ENCODE assay signal across 22 cellular contexts in the genomic region with DNA sequence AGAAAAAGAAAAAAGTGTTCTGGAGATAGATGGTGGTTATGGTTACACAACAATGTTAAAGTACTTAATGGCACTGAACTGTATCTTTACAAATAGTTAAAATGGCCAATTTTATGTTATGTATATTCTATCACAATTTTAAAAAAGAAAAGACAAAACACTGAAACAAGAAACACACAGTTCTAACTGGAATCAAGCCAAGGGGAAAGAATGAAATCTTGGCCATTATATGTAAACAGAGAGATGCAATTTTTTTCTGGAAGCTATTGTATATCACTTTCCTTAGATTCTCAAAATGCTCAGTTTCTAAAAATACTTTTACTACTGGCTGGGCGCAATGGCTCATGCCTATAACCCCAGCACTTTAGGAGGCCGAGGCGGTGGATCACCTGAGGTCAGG. TPM values are rescaled to one million over a fixed set of nuclear protein-coding genes. Genes with fewer than 3 reads are reported as not detected.
A peak's percentile ranks its signal among the peaks of the same experiment; 100 is the strongest.
DNase-seq lines count a peak whose midpoint lies in the region; ATAC-seq and TF ChIP-seq lines count a peak whose summit lies in the region.
"Had no signal": no experiment of that assay in that cellular context is flagged by ENCODE, and none has a peak within 500 bp of the region (broad histone marks: within the 10 kb centered on the region; RNA-seq: fewer than 3 reads in every experiment).

No MANE protein-coding gene starts in this region.

- H2AK9ac ChIP-seq in IMR-90 (replicated peaks; ENCODE audit: low read depth, low read length, poor library complexity) = no peak overlapping the region

- H3K18ac ChIP-seq in IMR-90 (ENCODE audit: low read depth, low read length) = no peak overlapping the region

- in situ Hi-C loops in IMR-90 (cut with MboI; ENCODE audit: low sequenced_read_pairs) = loop anchor here (10.0 kb wide), 1 partner anchor 780 kb away; no protein-coding TSS in a partner anchor

- peaks cover 3% of the 10 kb centered on the region for H3K4me1 ChIP-seq in IMR-90 (ENCODE audit: control insufficient read depth, insufficient read depth, low read length)
- H3K4me1 ChIP-seq in adipocyte (ENCODE audit: control insufficient read depth, insufficient read depth, low read length) = peaks cover 26% of the 10 kb centered on the region

- no peak overlapping the region for H3K4ac ChIP-seq in IMR-90 (ENCODE audit: low read depth, low read length)

- no peak for TF ChIP-seq CTCF in IMR-90 (conservative IDR thresholded peaks at IDR 0.05; ENCODE audit: low read depth, low read length)

- DNase-seq in IMR-90 (peak; percentile 37), adipocyte (ENCODE audit: low read depth) (peak; percentile 65), fibroblast of gingiva (ENCODE audit: low read depth) (peak; percentile 32), fibroblast of the conjunctiva (ENCODE audit: low read depth) (peak; percentile 12), NCI-H2029 (lab: John Stamatoyannopoulos, UW) (no peak)
- DNase-seq: 8988T; ACHN; AML-193; BE2C; Calu3; CD4-positive, alpha-beta T cell; COR-L47; DMS53; DMS79 treated with DMSO at 0.1 percent for 48 hours; GF-D8; H9 had no signal

- H3K9me3 ChIP-seq in IMR-90 (ENCODE audit: control insufficient read depth, insufficient read depth, low read length) (no peaks in the 10 kb centered on the region), adipocyte (ENCODE audit: control insufficient read depth, low read length) (no peaks in the 10 kb centered on the region)
- H3K9me3 ChIP-seq: A549; BE2C; BLaER1 treated with 17β-estradiol and CSF1 and Interleukin-3, amounts not matched to agents 10 nM and 100 nM had no signal

- peaks cover 20 to 45% of the 10 kb centered on the region in 2 experiments for H3K79me1 ChIP-seq in IMR-90 (ENCODE audit: low read depth in 1 of 2, low read length in 2 of 2)

- H4K5ac ChIP-seq in IMR-90 (ENCODE audit: low read depth, low read length) = no peak overlapping the region

- H3K56ac ChIP-seq in IMR-90 (ENCODE audit: extremely low read depth, insufficient read depth, low read length) = no peak overlapping the region

- POLR2A ChIA-PET in IMR-90 (lab: Charles Lee; ENCODE audit: unreplicated experiment) = no interaction called here

- H3K23ac ChIP-seq in IMR-90 (ENCODE audit: low read depth, low read length) = no peak overlapping the region

- no peak overlapping the region for H2AFZ ChIP-seq in IMR-90 (replicated peaks; ENCODE audit: low read length, poor library complexity)
- H2AFZ ChIP-seq: GM23338 had no signal

- dilution Hi-C loops in IMR-90 (cut with HindIII; ENCODE audit: low sequenced_read_pairs, unreplicated experiment) = no loop called here

- peaks cover 5% of the 10 kb centered on the region; the same call in 1 of the 2 replicates for H4K20me1 ChIP-seq in IMR-90 (ENCODE audit: insufficient read depth, low read length)

- no peak overlapping the region for H2AK5ac ChIP-seq in IMR-90 (ENCODE audit: low read depth, low read length)

- no peak overlapping the region for H2BK15ac ChIP-seq in IMR-90 (ENCODE audit: low read depth, low read length)

- no peak overlapping the region for H2BK5ac ChIP-seq in IMR-90 (ENCODE audit: low read depth, low read length, poor library complexity, severe bottlenecking)

- TF ChIP-seq RAD21 in IMR-90 (IDR thresholded peaks at IDR 0.05; ENCODE audit: low read length) = no peak

- H3K9ac ChIP-seq in IMR-90 (ENCODE audit: low read depth, low read length) (no peak overlapping the region), adipocyte (ENCODE audit: low read length) (no peak overlapping the region)
- H3K9ac ChIP-seq: BLaER1 treated with 17β-estradiol and CSF1 and Interleukin-3, amounts not matched to agents 10 nM and 100 nM had no signal

- H3K4me3 ChIP-seq in IMR-90 (ENCODE audit: insufficient read depth, low read depth, low read length) (no peak overlapping the region), adipocyte (ENCODE audit: low read length) (no peak overlapping the region)
- H3K4me3 ChIP-seq: A549; BLaER1 treated with 17β-estradiol and CSF1 and Interleukin-3, amounts not matched to agents 10 nM and 100 nM; GM23338 had no signal

- no peak overlapping the region for H3K14ac ChIP-seq in IMR-90 (replicated peaks; ENCODE audit: low read depth, low read length)

- CTCF ChIA-PET in IMR-90 (lab: Yijun Ruan, JAX) = interaction anchor here (0.7 to 1.6 kb wide), 2 partner anchors 74 to 143 kb away, joined by 3 to 4 read pairs; partner anchors contain the start of gene STK17A

- H3K4me2 ChIP-seq in IMR-90 (ENCODE audit: low read depth, low read length) = no peak overlapping the region
- H3K4me2 ChIP-seq: A549; BLaER1 treated with 17β-estradiol and CSF1 and Interleukin-3, amounts not matched to agents 10 nM and 100 nM; GM23338 had no signal

- H2BK20ac ChIP-seq in IMR-90 (ENCODE audit: low read depth, low read length) = no peak overlapping the region

- intact Hi-C loops in IMR-90 (cut with micrococcal nuclease) = loop anchor here (2.0 kb wide), 1 partner anchor 114 kb away; no protein-coding TSS in a partner anchor

- no peaks in the 10 kb centered on the region for H3K36me3 ChIP-seq in IMR-90 (ENCODE audit: control insufficient read depth, insufficient read depth, low read length)
- H3K36me3 ChIP-seq in adipocyte (ENCODE audit: control insufficient read depth, insufficient read depth, low read length, severe bottlenecking) = no peaks in the 10 kb centered on the region
- H3K36me3 ChIP-seq: BE2C had no signal

- BruUV-seq in IMR-90 (replicated peaks; lab: Mats Ljungman, UMichigan) = no TSS peak

- no peak overlapping the region for H2BK120ac ChIP-seq in IMR-90 (ENCODE audit: low read depth, low read length)

- H3K27me3 ChIP-seq in IMR-90 (ENCODE audit: control insufficient read depth, insufficient read depth, low read length) (no peaks in the 10 kb centered on the region), adipocyte (replicated peaks; ENCODE audit: control insufficient read depth, insufficient read depth, low read length) (no peaks in the 10 kb centered on the region)
- H3K27me3 ChIP-seq: BE2C; BLaER1 treated with 17β-estradiol and CSF1 and Interleukin-3, amounts not matched to agents 10 nM and 100 nM had no signal

- H4K91ac ChIP-seq in IMR-90 (ENCODE audit: insufficient read depth, low read depth, low read length) = no peak overlapping the region

- H4K8ac ChIP-seq in IMR-90 (ENCODE audit: low read depth in 2 of 2, low read length in 2 of 2) = no peak overlapping the region

- no peak for ATAC-seq in IMR-90 (ENCODE audit: low read depth)
- ATAC-seq in HG02938 (IDR thresholded peaks at IDR 0.05; ENCODE audit: unreplicated experiment) = no peak
- no peak for ATAC-seq in GM18909 (IDR thresholded peaks at IDR 0.05; ENCODE audit: poor library complexity, unreplicated experiment)
- ATAC-seq: A549, GM23338, HCT116 had no signal

- WGBS in IMR-90 (ENCODE audit: extremely low coverage in 2 of 2, insufficient read length in 1 of 2), 2 experiments = 80% methylated on average over 1 of the region's 3 CpGs; no CpG with 5 or more reads in 1 of the 2 experiments

- H3K27ac ChIP-seq in IMR-90 (ENCODE audit: insufficient read depth, low read length) = no peak overlapping the region
- H3K27ac ChIP-seq: A549; BLaER1 treated with 17β-estradiol and CSF1 and Interleukin-3, amounts not matched to agents 10 nM and 100 nM had no signal

- TF ChIP-seq POLR2A in IMR-90 (IDR thresholded peaks at IDR 0.05; ENCODE audit: low read depth, low read length) = no peak

- H3K9me1 ChIP-seq in IMR-90 (ENCODE audit: insufficient read depth, low read length) = no peaks in the 10 kb centered on the region

TF ChIP-seq in IMR-90, 13 proteins besides CTCF, POLR2A, EP300 and RAD21:
- TF ChIP-seq SMC3 (IDR thresholded peaks at IDR 0.05; ENCODE audit: low read depth, low read length) (no peak), MXI1 (IDR thresholded peaks at IDR 0.05; ENCODE audit: borderline replicate concordance, low read depth, low read length) (no peak), CHD1 (IDR thresholded peaks at IDR 0.05; ENCODE audit: low read depth, low read length) (no peak), MAZ (IDR thresholded peaks at IDR 0.05; ENCODE audit: borderline replicate concordance, low read depth, low read length) (no peak), FOS (IDR thresholded peaks at IDR 0.05; ENCODE audit: low read depth, low read length) (no peak), BHLHE40 (IDR thresholded peaks at IDR 0.05; ENCODE audit: low read depth, low read length) (no peak), RFX5 (IDR thresholded peaks at IDR 0.05; ENCODE audit: low read depth, low read length) (no peak), NFE2L2 (IDR thresholded peaks at IDR 0.05; ENCODE audit: low read depth, low read length) (no peak), RCOR1 (IDR thresholded peaks at IDR 0.05; ENCODE audit: insufficient replicate concordance, low read length) (no peak), CEBPB (IDR thresholded peaks at IDR 0.05; ENCODE audit: low read depth, low read length) (no peak), USF2 (IDR thresholded peaks at IDR 0.05; ENCODE audit: low read depth, low read length) (no peak)
- TF ChIP-seq, protein P1, sequence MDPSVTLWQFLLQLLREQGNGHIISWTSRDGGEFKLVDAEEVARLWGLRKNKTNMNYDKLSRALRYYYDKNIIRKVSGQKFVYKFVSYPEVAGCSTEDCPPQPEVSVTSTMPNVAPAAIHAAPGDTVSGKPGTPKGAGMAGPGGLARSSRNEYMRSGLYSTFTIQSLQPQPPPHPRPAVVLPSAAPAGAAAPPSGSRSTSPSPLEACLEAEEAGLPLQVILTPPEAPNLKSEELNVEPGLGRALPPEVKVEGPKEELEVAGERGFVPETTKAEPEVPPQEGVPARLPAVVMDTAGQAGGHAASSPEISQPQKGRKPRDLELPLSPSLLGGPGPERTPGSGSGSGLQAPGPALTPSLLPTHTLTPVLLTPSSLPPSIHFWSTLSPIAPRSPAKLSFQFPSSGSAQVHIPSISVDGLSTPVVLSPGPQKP (IDR thresholded peaks at IDR 0.05; ENCODE audit: borderline replicate concordance, low read depth, low read length) = no peak
TF ChIP-seq in IMR-90: peak in this region for 0.

RNA-seq across cellular contexts. Expression of gene COA1, which starts 4.1 kb away (rescaled TPM):
- 59.5 and 66.4 TPM in 2 replicates for total RNA-seq in IMR-90 (2012; rRNA removed)
- 24.2 and 34.2 TPM in 2 replicates for polyA plus RNA-seq in IMR-90 (2012; rRNA removed)
- polyA plus RNA-seq in IMR-90 (2012; cell fraction: cytosol; rRNA removed) = 8.0 and 13.1 TPM in 2 replicates
- 10.3 and 43.3 TPM in 2 replicates for polyA plus RNA-seq in IMR-90 (2012; cell fraction: nucleus; rRNA removed; ENCODE audit: low replicate concordance)

RNA-seq across cellular contexts. Expression of gene BLVRA, which starts 33.2 kb away (rescaled TPM):
- 32.3 and 35.8 TPM in 2 replicates for total RNA-seq in IMR-90 (2012; rRNA removed)
- polyA plus RNA-seq in IMR-90 (2012; rRNA removed) = 47.1 and 50.8 TPM in 2 replicates
- 32.2 and 46.4 TPM in 2 replicates for polyA plus RNA-seq in IMR-90 (2012; cell fraction: cytosol; rRNA removed)
- polyA plus RNA-seq in IMR-90 (2012; cell fraction: nucleus; rRNA removed; ENCODE audit: low replicate concordance) = 8.3 and 20.3 TPM in 2 replicates
